Comparison of ENCODE assay signal across 8 cellular contexts in the genomic region with DNA sequence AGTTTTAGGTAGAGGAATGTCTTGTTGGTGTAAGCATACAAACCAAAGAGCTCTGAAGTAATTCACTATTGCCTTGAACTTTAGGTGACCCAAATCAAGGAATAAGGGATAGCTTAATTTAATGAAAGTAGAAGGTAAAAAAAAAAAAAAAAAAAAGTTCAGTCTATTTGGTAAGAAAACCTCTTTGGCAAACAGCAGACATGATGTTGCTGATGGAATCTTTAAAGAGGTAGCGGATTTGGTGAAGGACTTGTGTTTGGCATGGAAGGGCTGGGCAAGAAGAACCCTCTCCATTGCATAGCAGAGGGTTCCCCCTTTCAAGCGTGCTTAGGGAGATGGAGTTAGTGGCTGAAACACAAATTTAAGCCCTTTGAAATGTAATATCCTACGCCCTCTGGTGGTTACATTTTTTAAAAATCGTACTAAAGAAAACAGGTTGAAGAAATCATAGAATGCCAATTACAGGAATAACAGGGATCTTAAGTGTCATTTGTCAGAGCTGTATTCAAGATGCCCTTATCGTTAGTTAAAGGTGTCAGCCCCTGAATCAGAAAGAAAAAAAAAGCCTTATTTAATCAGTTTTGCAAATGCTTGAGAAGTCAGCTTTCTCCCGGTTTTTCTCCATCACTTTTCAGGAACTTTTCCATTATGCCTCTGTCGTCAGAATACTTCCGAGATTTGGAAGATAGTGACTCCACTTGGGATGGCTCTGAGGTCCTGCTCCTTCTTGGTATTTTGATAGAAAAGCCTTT.
DNase-seq lines count a peak whose midpoint lies in the region; ATAC-seq, FAIRE-seq and TF ChIP-seq lines count a peak whose summit lies in the region.

No MANE protein-coding gene starts in this region.

- no peaks in the 10 kb centered on the region for H3K9me3 ChIP-seq in Panc1 (ENCODE audit: control insufficient read depth, insufficient read depth, low read depth, low read length)
- no peaks in the 10 kb centered on the region for H3K9me3 ChIP-seq in endothelial cell of umbilical vein (replicated peaks; ENCODE audit: control insufficient read depth, insufficient read depth, low read length)

- CTCF ChIA-PET in Panc1 (lab: Charles Lee) (interaction anchor here (0.6 to 1.7 kb wide), 4 partner anchors 143 to 944 kb away, joined by 3 to 6 read pairs (median 4); no protein-coding TSS in a partner anchor), endothelial cell of umbilical vein (lab: Charles Lee) (interaction anchor here (0.6 to 5.1 kb wide), 45 partner anchors 10 to 1027 kb away, joined by 3 to 65 read pairs (median 4); partner anchors contain the start of gene KCNJ2)

- peak; percentile 80 for FAIRE-seq in endothelial cell of umbilical vein (lab: Jason Lieb, UNC)

- H3K4me3 ChIP-seq in Panc1 (ENCODE audit: low read depth in 2 of 2, low read length in 2 of 2) (no peak overlapping the region), endothelial cell of umbilical vein (replicated peaks in 1 of 3; ENCODE audit: insufficient read depth in 1 of 3, low read depth in 1 of 3, low read length in 3 of 3) (no peak overlapping the region), lower leg skin (ENCODE audit: low read depth, poor library complexity, severe bottlenecking) (no peak overlapping the region)

- no peak overlapping the region for H3K4me2 ChIP-seq in endothelial cell of umbilical vein (ENCODE audit: insufficient read depth, low read length)

- ATAC-seq in Panc1 (no peak; the same call in 1 of the 2 replicates), GM18873 (IDR thresholded peaks at IDR 0.05; ENCODE audit: low FRiP score, unreplicated experiment) (no peak)

- POLR2A ChIA-PET in Panc1 (lab: Charles Lee): no interaction called here
- POLR2A ChIA-PET in endothelial cell of umbilical vein (lab: Charles Lee): no interaction called here

- DNase-seq in DMS53 treated with DMSO at 0.1 percent for 48 hours (lab: John Stamatoyannopoulos, UW; ENCODE audit: unreplicated experiment) (peak; percentile 40), KG1 (lab: John Stamatoyannopoulos, UW) (peak; percentile 36), Panc1 (ENCODE audit: low read depth, low spot score) (peak; percentile 15), endothelial cell of umbilical vein (ENCODE audit: low read depth, low spot score) (peak; percentile 75), midbrain (lab: John Stamatoyannopoulos, UW) (peak; percentile 85), lower leg skin (ENCODE audit: low spot score in 2 of 2) (no peak), OCI-M2 (lab: John Stamatoyannopoulos, UW; ENCODE audit: unreplicated experiment) (no peak)

- 26 to 29% methylated on average over 8 of the region's 8 CpGs for WGBS in lower leg skin, 2 donors

- dilution Hi-C loops in endothelial cell of umbilical vein (cut with MboI; ENCODE audit: extremely low pct_ligation_motif_present, low sequenced_read_pairs): no loop called here

- 0 out of 2 replicates have a peak, but pooled peaks cover 3% of the 10 kb centered on the region for H3K4me1 ChIP-seq in Panc1 (ENCODE audit: control insufficient read depth, insufficient read depth, low read length)
- H3K4me1 ChIP-seq in endothelial cell of umbilical vein (ENCODE audit: control insufficient read depth, extremely low read depth, insufficient read depth, low read length): no peaks in the 10 kb centered on the region

- H3K36me3 ChIP-seq in Panc1 (ENCODE audit: control insufficient read depth, insufficient read depth, low read length) (no peaks in the 10 kb centered on the region), endothelial cell of umbilical vein (ENCODE audit: control insufficient read depth in 2 of 2, extremely low read depth in 1 of 2, insufficient read depth in 2 of 2, low read length in 2 of 2) (no peaks in the 10 kb centered on the region)

- peak; percentile 70 for TF ChIP-seq CTCF in Panc1 (IDR thresholded peaks at IDR 0.05)
- peak; percentile 12 to 24 for TF ChIP-seq CTCF in endothelial cell of umbilical vein (IDR thresholded peaks at IDR 0.05; ENCODE audit: extremely low read depth in 1 of 2, insufficient read depth in 1 of 2, low read depth in 1 of 2, low read length in 2 of 2)
- no peak for TF ChIP-seq CTCF in lower leg skin (IDR thresholded peaks at IDR 0.05)

- no peak overlapping the region for H3K9ac ChIP-seq in endothelial cell of umbilical vein (replicated peaks; ENCODE audit: extremely low read depth, insufficient read depth, low read length)

- peak overlapping the region; percentile 67 for H2AFZ ChIP-seq in endothelial cell of umbilical vein (ENCODE audit: low read depth, low read length)

- intact Hi-C loops in Panc1 (cut with micrococcal nuclease; ENCODE audit: unreplicated experiment): loop anchor here (10.0 kb wide), 2 partner anchors 378 to 978 kb away; no protein-coding TSS in a partner anchor
- intact Hi-C loops in endothelial cell of umbilical vein (cut with micrococcal nuclease): loop anchor here (5.0 to 10.0 kb wide), 5 partner anchors 70 to 1138 kb away; partner anchors contain the start of genes KCNJ2 and MAP2K6
- intact Hi-C loops in lower leg skin (cut with DNase I; ENCODE audit: low total_unique reads): loop anchor here (10.0 kb wide), 1 partner anchor 408 kb away; no protein-coding TSS in a partner anchor

- BruUV-seq in Panc1 (replicated peaks; lab: Mats Ljungman, UMichigan) (no TSS peak), endothelial cell of umbilical vein (replicated peaks; lab: Mats Ljungman, UMichigan) (no TSS peak)

- no peak for TF ChIP-seq POLR2A in endothelial cell of umbilical vein (IDR thresholded peaks at IDR 0.05; ENCODE audit: low read depth, low read length)
- TF ChIP-seq POLR2A in lower leg skin (IDR thresholded peaks at IDR 0.05): no peak

- no peaks in the 10 kb centered on the region for H3K27me3 ChIP-seq in Panc1 (ENCODE audit: control insufficient read depth, insufficient read depth, low read length)
- no peaks in the 10 kb centered on the region for H3K27me3 ChIP-seq in endothelial cell of umbilical vein (ENCODE audit: control insufficient read depth in 2 of 2, insufficient read depth in 2 of 2, low read length in 2 of 2)

- H3K9me1 ChIP-seq in endothelial cell of umbilical vein (replicated peaks; ENCODE audit: control insufficient read depth, extremely low read depth, insufficient read depth, low read length): no peaks in the 10 kb centered on the region

- in situ Hi-C loops in Panc1 (cut with HindIII; ENCODE audit: low pct_unique_long_range_greater_than_20kb, low sequenced_read_pairs): no loop called here

- no peaks in the 10 kb centered on the region for H4K20me1 ChIP-seq in endothelial cell of umbilical vein (replicated peaks; ENCODE audit: control insufficient read depth, extremely low read depth, insufficient read depth, low read length)

- no peaks in the 10 kb centered on the region for H3K79me2 ChIP-seq in endothelial cell of umbilical vein (ENCODE audit: control insufficient read depth, insufficient read depth, low read length)

- H3K27ac ChIP-seq in Panc1 (ENCODE audit: low read length) (no peak overlapping the region), endothelial cell of umbilical vein (ENCODE audit: insufficient read depth, low read depth, low read length) (no peak overlapping the region)

TF ChIP-seq in endothelial cell of umbilical vein, 7 proteins besides CTCF, POLR2A, EP300 and RAD21:
- TF ChIP-seq POLR2AphosphoS5 (IDR thresholded peaks at IDR 0.05; ENCODE audit: insufficient read depth, low read depth, low read length): no peak
- no peak for TF ChIP-seq MYC (IDR thresholded peaks at IDR 0.05; ENCODE audit: low read depth, low read length)
- TF ChIP-seq JUN (IDR thresholded peaks at IDR 0.05; ENCODE audit: borderline replicate concordance, insufficient read depth, insufficient read length, low read depth): no peak
- TF ChIP-seq FOS (IDR thresholded peaks at IDR 0.05; ENCODE audit: borderline replicate concordance, insufficient read depth, low read length): no peak
- TF ChIP-seq, protein P1, sequence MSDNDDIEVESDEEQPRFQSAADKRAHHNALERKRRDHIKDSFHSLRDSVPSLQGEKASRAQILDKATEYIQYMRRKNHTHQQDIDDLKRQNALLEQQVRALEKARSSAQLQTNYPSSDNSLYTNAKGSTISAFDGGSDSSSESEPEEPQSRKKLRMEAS (IDR thresholded peaks at IDR 0.05; ENCODE audit: insufficient read depth, insufficient read length): no peak
- TF ChIP-seq GATA2 (IDR thresholded peaks at IDR 0.05; ENCODE audit: insufficient read depth, insufficient read length, low read depth, low read length): no peak
- TF ChIP-seq EZH2 (IDR thresholded peaks at IDR 0.05; ENCODE audit: borderline replicate concordance, low read depth, low read length, severe bottlenecking): no peak

Comparison
In these comparisons a context has a peak if more than half of its experiments do, and no peak if none do; other contexts are left out.
1. DNase-seq: peak in DMS53 treated with DMSO at 0.1 percent for 48 hours (single experiment), KG1 (single experiment), Panc1 (single experiment), endothelial cell of umbilical vein (single experiment) and midbrain (single experiment); none in lower leg skin (0 of 2) and OCI-M2 (single experiment).
2. CTCF ChIP-seq: peak in Panc1 (single experiment) and endothelial cell of umbilical vein (2 of 2); none in lower leg skin (0 of 3).